Comparison of ENCODE assay signal across 24 cellular contexts in the genomic region with DNA sequence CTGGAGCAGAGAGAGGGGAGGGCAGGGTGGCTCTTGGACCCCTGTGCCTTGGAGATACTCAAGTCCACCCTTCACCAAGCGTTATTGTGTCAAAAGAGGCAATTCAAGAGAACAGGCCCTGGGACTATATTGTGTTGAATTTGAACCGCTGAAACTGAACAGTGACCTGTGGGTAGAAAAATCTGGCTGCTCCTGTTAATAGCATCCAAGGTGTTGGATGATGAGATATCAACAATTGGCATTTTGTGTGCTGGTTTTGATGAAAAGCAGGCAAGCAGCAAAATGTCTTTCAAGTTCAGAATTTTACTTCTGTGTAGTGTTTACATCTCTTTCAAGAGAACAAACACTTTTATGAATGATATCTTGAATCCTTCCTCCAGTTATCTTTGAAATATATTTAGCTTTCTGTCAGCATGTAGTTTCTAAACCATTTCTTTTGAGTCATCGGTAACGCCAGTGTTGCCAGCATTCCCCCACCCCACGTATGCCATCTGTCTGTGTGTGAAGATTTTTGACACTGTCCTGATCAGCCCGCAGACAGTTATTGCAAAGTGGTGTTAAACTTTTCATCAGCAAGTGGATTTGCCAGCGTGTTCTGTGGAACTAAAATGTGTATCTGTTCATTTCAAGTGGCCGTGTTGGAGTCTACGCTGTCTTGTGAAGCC. TPM values are rescaled to one million over a fixed set of nuclear protein-coding genes. Genes with fewer than 3 reads are reported as not detected.
DNase-seq lines count a peak whose midpoint lies in the region; ATAC-seq and TF ChIP-seq lines count a peak whose summit lies in the region.
"Had no signal": no experiment of that assay in that cellular context is flagged by ENCODE, and none has a peak within 500 bp of the region (broad histone marks: within the 10 kb centered on the region; RNA-seq: fewer than 3 reads in every experiment).

No MANE protein-coding gene starts in this region.

- H3K9me3 ChIP-seq in heart left ventricle (no peaks in the 10 kb centered on the region), mesodermal cell (ENCODE audit: control insufficient read depth, low read length) (no peaks in the 10 kb centered on the region), tibial artery (no peaks in the 10 kb centered on the region), breast epithelium (no peaks in the 10 kb centered on the region)
- H3K9me3 ChIP-seq: BE2C had no signal

- H3K4me1 ChIP-seq in heart left ventricle: peaks cover 0 to 23% (median 2%) of the 10 kb centered on the region in 12 donors
- no peaks in the 10 kb centered on the region for H3K4me1 ChIP-seq in mesodermal cell (ENCODE audit: control insufficient read depth, insufficient read depth, low read length, poor library complexity, severe bottlenecking)
- H3K4me1 ChIP-seq in tibial artery: no peaks in the 10 kb centered on the region
- no peaks in the 10 kb centered on the region for H3K4me1 ChIP-seq in breast epithelium
- H3K4me1 ChIP-seq: BE2C had no signal

- TF ChIP-seq CTCF in heart left ventricle (IDR thresholded peaks at IDR 0.05) (no peak), tibial artery (IDR thresholded peaks at IDR 0.05) (no peak), breast epithelium (IDR thresholded peaks at IDR 0.05) (no peak)

- 45 to 72% (median 57%) methylated on average over 9 of the region's 9 CpGs for WGBS in heart left ventricle, 4 donors
- 94 to 98% methylated on average over 8 of the region's 9 CpGs for WGBS in mesodermal cell (ENCODE audit: insufficient coverage in 2 of 2), 2 experiments

- H3K27ac ChIP-seq in heart left ventricle (peak overlapping the region; percentile 20 to 84 (median 58)), mesodermal cell (ENCODE audit: low read depth, low read length, severe bottlenecking) (peak overlapping the region; percentile 33), tibial artery (no peak overlapping the region), breast epithelium (no peak overlapping the region)

- H3K27me3 ChIP-seq in heart left ventricle (no peaks in the 10 kb centered on the region), tibial artery (no peaks in the 10 kb centered on the region), breast epithelium (no peaks in the 10 kb centered on the region)
- H3K27me3 ChIP-seq: BE2C had no signal

- H3K36me3 ChIP-seq in heart left ventricle (peaks cover 0 to 90% (median 71%) of the 10 kb centered on the region in 9 donors), mesodermal cell (ENCODE audit: control insufficient read depth, insufficient read depth, low read length) (peaks cover 55% of the 10 kb centered on the region), tibial artery (peaks cover 71 to 90% (median 72%) of the 10 kb centered on the region in 3 donors), breast epithelium (peaks cover 5% of the 10 kb centered on the region)
- H3K36me3 ChIP-seq: BE2C had no signal

- intact Hi-C loops in Right ventricle myocardium inferior (cut with DNase I) (no loop called here), cardiac septum (cut with DNase I) (loop anchor here (5.0 kb wide), 1 partner anchor 66 kb away; a partner anchor contains a TSS), heart left ventricle (cut with DNase I) (no loop called here), tibial artery (cut with DNase I; ENCODE audit: low total_unique reads) (no loop called here), breast epithelium (cut with DNase I; ENCODE audit: low total_unique reads) (loop anchor here (10.0 kb wide), 1 partner anchor 1394 kb away; no protein-coding TSS in a partner anchor)

- no peak overlapping the region for H3K4me3 ChIP-seq in heart left ventricle
- H3K4me3 ChIP-seq in mesodermal cell (ENCODE audit: extremely low read depth, insufficient read depth, low read length, poor library complexity, severe bottlenecking): no peak overlapping the region
- no peak overlapping the region for H3K4me3 ChIP-seq in tibial artery
- no peak overlapping the region for H3K4me3 ChIP-seq in breast epithelium

- DNase-seq in Right ventricle myocardium inferior (ENCODE audit: missing footprints): no peak
- DNase-seq in cardiac septum (ENCODE audit: low spot score): no peak
- peak in 1 of 5 donors; percentile 37 for DNase-seq in heart left ventricle
- peak; percentile 56 for DNase-seq in superior temporal gyrus (ENCODE audit: extremely low spot score)
- no peak for DNase-seq in tibial artery
- no peak for DNase-seq in breast epithelium (ENCODE audit: low spot score in 2 of 2)
- DNase-seq: 8988T; BE2C; CD4-positive, CD25-positive, alpha-beta regulatory T cell; COR-L47; DMS 273 treated with DMSO at 0.1 percent for 48 hours; GDM1; GOT3; KBM-7; MV-4-11; NCI-H1694 treated with DMSO at 0.1 percent for 48 hours; NCI-H510A; NCI-H748 treated with DMSO at 0.1 percent for 48 hours; NK-92 treated with Interleukin-12 subunit alpha and Interleukin-12 subunit beta, amount 100 ng/mL, for 24 hours; OCI-M1; SHP77 treated with DMSO at 0.1 percent for 48 hours had no signal

- ATAC-seq in Right ventricle myocardium inferior: peak; percentile 73
- ATAC-seq in heart left ventricle: peak; percentile 74 to 88 (median 83)
- ATAC-seq in HG03196 (IDR thresholded peaks at IDR 0.05; ENCODE audit: unreplicated experiment): no peak
- ATAC-seq: HepG2 had no signal

- no peak for TF ChIP-seq POLR2A in heart left ventricle (IDR thresholded peaks at IDR 0.05)
- no peak for TF ChIP-seq POLR2A in breast epithelium (IDR thresholded peaks at IDR 0.05)

RNA-seq across cellular contexts. Expression of a gene that starts 34.8 kb away (rescaled TPM):
- total RNA-seq in Right ventricle myocardium inferior (206 TPM), cardiac septum (174 TPM), heart left ventricle (100 to 1,000 TPM; 154 to 274 (median 192) TPM), breast epithelium (10 to 100 TPM; 56.0 to 68.2 (median 57.1) TPM)
- polyA plus RNA-seq in heart left ventricle: 100 to 1,000 TPM; 133 to 257 TPM
- 110 TPM for polyA plus RNA-seq in mesodermal cell (2013, experiment 1 of 2)
- polyA plus RNA-seq in mesodermal cell (2013, experiment 2 of 2): 103 TPM

Comparison
In these comparisons a context has a peak if more than half of its experiments do, and no peak if none do; other contexts are left out.
1. intact Hi-C loops: an anchor here in cardiac septum (5.0 kb wide) and breast epithelium (10.0 kb wide); none called in Right ventricle myocardium inferior, heart left ventricle and tibial artery.
2. H3K27ac ChIP-seq: peak in heart left ventricle (12 of 12) and mesodermal cell (single experiment); none in tibial artery (0 of 2) and breast epithelium (0 of 2).